10 cellular contexts compared by ENCODE assay signal in the genomic region with DNA sequence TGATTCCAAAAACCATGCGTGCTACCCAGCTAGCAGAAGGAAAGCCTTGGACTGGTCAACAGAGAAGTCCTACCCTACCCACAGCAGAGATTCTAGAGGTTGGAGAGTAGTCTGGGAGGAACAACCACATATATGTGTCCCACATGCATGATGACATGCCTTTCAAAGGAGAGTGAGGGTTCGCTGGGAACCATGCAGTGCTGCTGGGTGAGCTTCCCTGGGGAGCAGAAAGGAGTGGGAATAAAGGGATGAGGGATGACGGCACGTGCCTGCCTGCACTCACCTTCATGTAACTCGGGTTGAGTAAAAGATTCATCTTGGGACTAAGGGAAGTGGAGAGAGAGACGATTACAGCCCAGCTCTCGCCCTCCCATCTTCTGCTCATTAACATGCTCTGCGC. TPM values are rescaled to one million over a fixed set of nuclear protein-coding genes. Genes with fewer than 3 reads are reported as not detected.
"Had no signal": no experiment of that assay in that cellular context is flagged by ENCODE, and none has a peak within 500 bp of the region (broad histone marks: within the 10 kb centered on the region; RNA-seq: fewer than 3 reads in every experiment).

No MANE protein-coding gene starts in this region.

- H3K27me3 Mint-ChIP-seq: IgD-negative memory B cell had no signal

- H3K9ac ChIP-seq: GM23248 had no signal

- H3K4me3 ChIP-seq: GM23248 had no signal

- FAIRE-seq: H54, HepG2 had no signal

- H3K4me3 Mint-ChIP-seq: H9, IgD-negative memory B cell had no signal

- H3K36me3 Mint-ChIP-seq: IgD-negative memory B cell had no signal

- H3K9me3 Mint-ChIP-seq: H9, IgD-negative memory B cell had no signal

- H2AFZ ChIP-seq: GM23248 had no signal

- DNase-seq: GM23248, GOT3, H9, HCEC 1CT, KBM-7 had no signal

- H3K27ac ChIP-seq: GM23248, HL-60 had no signal

RNA-seq across cellular contexts. Expression of a gene that starts 9.8 kb away (rescaled TPM):
- total RNA-seq: GM23248, H9, HT1080 had no signal
- polyA plus RNA-seq: GM23248, IgD-negative memory B cell had no signal
